ENCODE assay signal across 38 cellular contexts in the genomic region with DNA sequence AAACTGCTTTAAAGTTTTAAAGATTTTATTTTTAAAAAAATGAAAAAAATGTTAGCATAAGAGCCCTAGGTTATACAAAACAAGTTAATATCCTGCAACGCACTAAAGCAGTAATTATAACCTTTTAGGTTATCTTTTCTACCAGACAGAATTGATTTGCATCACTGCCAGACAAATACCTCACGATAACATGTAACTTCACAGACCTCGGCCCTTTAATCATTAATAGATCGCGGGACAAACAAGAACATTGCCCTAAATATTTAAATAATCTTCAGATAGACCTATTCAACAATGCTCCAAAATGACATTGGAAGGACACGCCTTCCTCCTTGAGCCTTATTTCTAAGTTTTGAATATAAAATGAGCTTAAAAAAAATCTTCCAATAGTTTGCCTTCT. TPM values are rescaled to one million over a fixed set of nuclear protein-coding genes. Genes with fewer than 3 reads are reported as not detected.
"Had no signal": no experiment of that assay in that cellular context is flagged by ENCODE, and none has a peak within 500 bp of the region (broad histone marks: within the 10 kb centered on the region; RNA-seq: fewer than 3 reads in every experiment).

No MANE protein-coding gene starts in this region.

- H3K27ac Mint-ChIP-seq: activated B cell treated with CpG ODN at 0.5 μM for 24 hours; activated CD4-positive, alpha-beta memory T cell treated with anti-CD3 and anti-CD28 coated beads for 36 hours; activated CD4-positive, alpha-beta T cell treated with anti-CD3 and anti-CD28 coated beads for 36 hours; activated CD4-positive, alpha-beta T cell treated with anti-CD3 and anti-CD28 coated beads, Interleukin-2, amount 10 ng/mL, durations not matched to agents 24 days and 14 days; activated CD8-positive, alpha-beta memory T cell treated with anti-CD3 and anti-CD28 coated beads, Interleukin-2, amount 10 ng/mL, durations not matched to agents 7 days and 5 days; activated CD8-positive, alpha-beta T cell treated with anti-CD3 and anti-CD28 coated beads, Interleukin-2, amount 10 ng/mL, durations not matched to agents 7 days and 5 days; activated naive CD4-positive, alpha-beta T cell treated with anti-CD3 and anti-CD28 coated beads for 36 hours; activated naive CD8-positive, alpha-beta T cell treated with anti-CD3 and anti-CD28 coated beads, Interleukin-2, amount 10 ng/mL, durations not matched to agents 7 days and 5 days; activated T-helper 1 cell treated with anti-CD3 and anti-CD28 coated beads, Interleukin-12 subunit alpha, Interleukin-12 subunit beta, Interleukin-2, Interleukin-4 antibody, amounts not matched to agents 30 ng/mL and 10 ng/mL and 1 ng/mL, durations not matched to agents 14 hours and 24 hours and 36 hours; activated T-helper 2 cell treated with anti-CD3 and anti-CD28 coated beads, Interferon-gamma antibody, Interleukin-2, Interleukin-4, amounts not matched to agents 10 μg/mL and 5 μg/mL and 100 μg/mL, durations not matched to agents 14 hours and 24 hours and 36 hours; brain; T-cell; T-helper 1 cell treated with Interleukin-12 subunit alpha and Interleukin-12 subunit beta and Interleukin-4 antibody, amounts not matched to agents 30 μg/mL and 1 μg/mL, for 36 hours had no signal

- H3K4me3 Mint-ChIP-seq: activated B cell treated with CpG ODN at 0.5 μM for 24 hours; activated CD4-positive, alpha-beta memory T cell treated with anti-CD3 and anti-CD28 coated beads for 36 hours; activated CD4-positive, alpha-beta T cell treated with anti-CD3 and anti-CD28 coated beads for 36 hours; activated CD4-positive, alpha-beta T cell treated with anti-CD3 and anti-CD28 coated beads, Interleukin-2, amount 10 ng/mL, durations not matched to agents 24 days and 14 days; activated CD8-positive, alpha-beta memory T cell treated with anti-CD3 and anti-CD28 coated beads, Interleukin-2, amount 10 ng/mL, durations not matched to agents 7 days and 5 days; activated CD8-positive, alpha-beta T cell treated with anti-CD3 and anti-CD28 coated beads, Interleukin-2, amount 10 ng/mL, durations not matched to agents 7 days and 5 days; activated naive CD4-positive, alpha-beta T cell treated with anti-CD3 and anti-CD28 coated beads for 36 hours; activated naive CD8-positive, alpha-beta T cell treated with anti-CD3 and anti-CD28 coated beads, Interleukin-2, amount 10 ng/mL, durations not matched to agents 7 days and 5 days; activated T-helper 1 cell treated with anti-CD3 and anti-CD28 coated beads, Interleukin-12 subunit alpha, Interleukin-12 subunit beta, Interleukin-2, Interleukin-4 antibody, amounts not matched to agents 30 ng/mL and 10 ng/mL and 1 ng/mL, durations not matched to agents 14 hours and 24 hours and 36 hours; brain; T-cell; T-helper 1 cell treated with Interleukin-12 subunit alpha and Interleukin-12 subunit beta and Interleukin-4 antibody, amounts not matched to agents 30 μg/mL and 1 μg/mL, for 36 hours had no signal

- H3K4me1 Mint-ChIP-seq: brain had no signal

- ATAC-seq: activated CD4-positive, alpha-beta T cell treated with anti-CD3 and anti-CD28 coated beads for 36 hours; activated CD8-positive, alpha-beta memory T cell treated with anti-CD3 and anti-CD28 coated beads, Interleukin-2, amount 10 ng/mL, durations not matched to agents 7 days and 5 days; activated CD8-positive, alpha-beta T cell treated with anti-CD3 and anti-CD28 coated beads, Interleukin-2, amount 10 ng/mL, durations not matched to agents 7 days and 5 days; activated naive CD4-positive, alpha-beta T cell treated with anti-CD3 and anti-CD28 coated beads, Interleukin-2, amount 50 U/mL, for 72 hours; T-cell had no signal

- H3K9me3 Mint-ChIP-seq: activated B cell treated with CpG ODN at 0.5 μM for 24 hours, brain had no signal

- DNase-seq: activated B cell treated with CpG ODN at 0.5 μM for 24 hours; activated CD4-positive, alpha-beta memory T cell treated with anti-CD3 and anti-CD28 coated beads for 36 hours; activated CD4-positive, alpha-beta T cell treated with anti-CD3 and anti-CD28 coated beads for 36 hours; activated CD4-positive, alpha-beta T cell treated with anti-CD3 and anti-CD28 coated beads, Interleukin-2, amount 10 ng/mL, durations not matched to agents 24 days and 14 days; activated CD4-positive, CD25-positive, alpha-beta regulatory T cell treated with anti-CD3 and anti-CD28 coated beads, Interleukin-2, amount 50 U/mL, for 72 hours; activated CD8-positive, alpha-beta memory T cell treated with anti-CD3 and anti-CD28 coated beads, Interleukin-2, amount 10 ng/mL, durations not matched to agents 7 days and 5 days; activated CD8-positive, alpha-beta memory T cell treated with anti-CD3 and anti-CD28 coated beads, Interleukin-2, amount 50 U/mL, for 4 hours; activated CD8-positive, alpha-beta T cell treated with anti-CD3 and anti-CD28 coated beads, Interleukin-2, amount 10 ng/mL, durations not matched to agents 7 days and 5 days; activated effector memory CD4-positive, alpha-beta T cell treated with anti-CD3 and anti-CD28 coated beads, Interleukin-2, amount 50 U/mL, for 16 hours; activated naive CD4-positive, alpha-beta T cell treated with anti-CD3 and anti-CD28 coated beads for 36 hours; activated naive CD8-positive, alpha-beta T cell treated with anti-CD3 and anti-CD28 coated beads, Interleukin-2, amount 10 ng/mL, durations not matched to agents 7 days and 5 days; activated T-cell treated with anti-CD3 and anti-CD28 coated beads, Interleukin-2, amount 50 U/mL, for 1 hour; activated T-cell treated with anti-CD3 and anti-CD28 coated beads, Interleukin-2, amount 50 U/mL, for 48 hours; central memory CD4-positive, alpha-beta T cell; cerebellar nuclear complex; colonic mucosa; effector CD8-positive, alpha-beta T cell; esophagus squamous epithelium; foreskin melanocyte; head of caudate nucleus; T-cell; T1000; WERI-Rb-1 had no signal

- FAIRE-seq: endometrium, endothelial cell of umbilical vein had no signal

- H3K27me3 Mint-ChIP-seq: activated B cell treated with CpG ODN at 0.5 μM for 24 hours; activated CD4-positive, alpha-beta memory T cell treated with anti-CD3 and anti-CD28 coated beads for 36 hours; activated CD4-positive, alpha-beta T cell treated with anti-CD3 and anti-CD28 coated beads for 36 hours; T-cell had no signal

RNA-seq across cellular contexts. Expression of a gene that starts 23.8 kb away (rescaled TPM):
- total RNA-seq: activated B cell treated with CpG ODN at 0.5 μM for 24 hours; activated CD4-positive, alpha-beta memory T cell treated with anti-CD3 and anti-CD28 coated beads for 36 hours; activated CD4-positive, alpha-beta T cell treated with anti-CD3 and anti-CD28 coated beads for 36 hours; activated CD4-positive, alpha-beta T cell treated with anti-CD3 and anti-CD28 coated beads, Interleukin-2, amount 10 ng/mL, durations not matched to agents 24 days and 14 days; activated CD8-positive, alpha-beta memory T cell treated with anti-CD3 and anti-CD28 coated beads for 36 hours; activated CD8-positive, alpha-beta memory T cell treated with anti-CD3 and anti-CD28 coated beads, Interleukin-2, amount 10 ng/mL, durations not matched to agents 7 days and 5 days; activated CD8-positive, alpha-beta T cell treated with anti-CD3 and anti-CD28 coated beads, Interleukin-2, amount 10 ng/mL, durations not matched to agents 7 days and 5 days; activated naive CD4-positive, alpha-beta T cell treated with anti-CD3 and anti-CD28 coated beads for 36 hours; activated naive CD4-positive, alpha-beta T cell treated with anti-CD3 and anti-CD28 coated beads, Interleukin-2, amount 50 U/mL, for 72 hours; activated naive CD8-positive, alpha-beta T cell treated with anti-CD3 and anti-CD28 coated beads, Interleukin-2, amount 10 ng/mL, durations not matched to agents 7 days and 5 days; activated T-helper 1 cell treated with anti-CD3 and anti-CD28 coated beads, Interleukin-12 subunit alpha, Interleukin-12 subunit beta, Interleukin-2, Interleukin-4 antibody, amounts not matched to agents 30 ng/mL and 10 ng/mL and 1 ng/mL, durations not matched to agents 14 hours and 24 hours and 36 hours; activated T-helper 2 cell treated with anti-CD3 and anti-CD28 coated beads, Interferon-gamma antibody, Interleukin-2, Interleukin-4, amounts not matched to agents 10 μg/mL and 5 μg/mL and 100 μg/mL, durations not matched to agents 14 hours and 24 hours and 36 hours; ascending aorta; breast epithelium; cardiac muscle cell; colonic mucosa; dermis microvascular lymphatic vessel endothelial cell; endothelial cell of umbilical vein; esophagus squamous epithelium; fibroblast of lung; fibroblast of villous mesenchyme; T-cell; T-helper 2 cell treated with Interferon-gamma antibody and Interleukin-4, amounts not matched to agents 100 ng/mL and 5 ng/mL, for 36 hours had no signal
